8 cellular contexts compared by ENCODE assay signal in the genomic region with DNA sequence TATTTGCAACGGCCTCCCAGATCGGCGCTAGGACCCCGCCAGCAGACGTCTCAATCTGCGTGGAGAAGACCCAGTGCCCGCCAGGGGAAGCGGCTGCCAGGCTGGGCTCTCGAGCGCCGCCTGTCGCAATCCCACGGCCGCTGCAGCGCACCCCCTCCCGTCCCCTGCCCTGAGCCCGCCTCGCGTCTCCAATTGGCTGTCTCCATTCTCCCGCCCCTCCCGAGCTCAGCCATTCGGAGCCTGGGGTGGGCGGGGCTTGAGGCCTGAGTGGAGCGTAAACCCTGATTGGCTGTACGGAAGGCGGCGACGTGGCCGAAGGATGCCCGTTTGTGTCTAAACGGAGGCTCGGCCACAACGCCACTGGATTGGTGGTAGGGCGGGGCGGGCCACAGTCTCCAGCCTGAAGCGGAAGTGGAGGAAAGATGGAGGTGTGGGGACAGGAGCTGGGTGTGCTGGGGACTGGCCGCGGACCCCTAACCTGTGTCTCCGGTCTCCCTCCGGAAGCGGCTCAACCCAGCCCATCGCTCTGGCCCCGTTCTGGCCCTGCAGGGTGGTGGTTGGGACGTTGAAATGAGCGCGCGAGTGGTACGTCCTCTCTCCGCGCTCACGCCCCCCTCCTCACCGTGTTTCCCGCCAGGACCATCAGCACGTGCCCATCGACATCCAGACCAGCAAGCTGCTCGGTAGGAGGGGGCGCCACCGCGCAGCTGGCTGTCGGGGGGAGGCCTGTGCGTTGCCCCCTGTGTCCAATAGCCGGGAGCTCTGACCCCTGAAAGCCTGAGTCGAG. TPM values are rescaled to one million over a fixed set of nuclear protein-coding genes. Genes with fewer than 3 reads are reported as not detected.
DNase-seq lines count a peak whose midpoint lies in the region; TF ChIP-seq lines count a peak whose summit lies in the region.

A gene with protein sequence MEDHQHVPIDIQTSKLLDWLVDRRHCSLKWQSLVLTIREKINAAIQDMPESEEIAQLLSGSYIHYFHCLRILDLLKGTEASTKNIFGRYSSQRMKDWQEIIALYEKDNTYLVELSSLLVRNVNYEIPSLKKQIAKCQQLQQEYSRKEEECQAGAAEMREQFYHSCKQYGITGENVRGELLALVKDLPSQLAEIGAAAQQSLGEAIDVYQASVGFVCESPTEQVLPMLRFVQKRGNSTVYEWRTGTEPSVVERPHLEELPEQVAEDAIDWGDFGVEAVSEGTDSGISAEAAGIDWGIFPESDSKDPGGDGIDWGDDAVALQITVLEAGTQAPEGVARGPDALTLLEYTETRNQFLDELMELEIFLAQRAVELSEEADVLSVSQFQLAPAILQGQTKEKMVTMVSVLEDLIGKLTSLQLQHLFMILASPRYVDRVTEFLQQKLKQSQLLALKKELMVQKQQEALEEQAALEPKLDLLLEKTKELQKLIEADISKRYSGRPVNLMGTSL (plus strand): TSS at position 389 of the 787 bp plus-strand sequence. CDS start 34 bp downstream, at position 423.

- peaks cover 20 to 25% of the 10 kb centered on the region in 2 experiments; a peak in 3 of 4 replicates for H3K4me1 ChIP-seq in SK-N-SH (ENCODE audit: control insufficient read depth in 1 of 2, insufficient read depth in 2 of 2, low read depth in 1 of 2, low read length in 1 of 2)
- peaks cover 38% of the 10 kb centered on the region for H3K4me1 ChIP-seq in testis

- H3K4me1 Mint-ChIP-seq in HFFc6 (ENCODE audit: low read depth), result peaks cover 38% of the 10 kb centered on the region
- H3K4me1 Mint-ChIP-seq in activated naive CD4-positive, alpha-beta T cell treated with anti-CD3 and anti-CD28 coated beads, Interleukin-2, amount 50 U/mL, for 24 hours, result peaks cover 18% of the 10 kb centered on the region

- no peaks in the 10 kb centered on the region for H4K20me1 ChIP-seq in SK-N-SH (ENCODE audit: insufficient read depth)

- TF ChIP-seq CTCF in GM06990 (IDR thresholded peaks at IDR 0.05; ENCODE audit: insufficient read depth, low read length, poor library complexity, severe bottlenecking) (peak; percentile 97), HFFc6 (IDR thresholded peaks at IDR 0.05) (peak; percentile 92), NB4 (IDR thresholded peaks at IDR 0.05; ENCODE audit: low read depth, low read length) (peak; percentile 75), SK-N-SH (IDR thresholded peaks at IDR 0.05) (peak; percentile 99), testis (IDR thresholded peaks at IDR 0.05) (peak; percentile 97 to 99 (median 99))

- H3K9me2 ChIP-seq in SK-N-SH, result no peaks in the 10 kb centered on the region

- intact Hi-C loops in testis (cut with DNase I; ENCODE audit: low total_unique reads), result no loop called here

- H3K27me3 ChIP-seq in GM06990 (replicated peaks; ENCODE audit: control insufficient read depth, insufficient read depth, low read length) (no peaks in the 10 kb centered on the region), SK-N-SH (ENCODE audit: insufficient read depth) (no peaks in the 10 kb centered on the region), testis (no peaks in the 10 kb centered on the region)

- CTCF ChIA-PET in SK-N-SH (lab: Yijun Ruan, JAX), result interaction anchor here (0.6 to 41.8 kb wide), 36 partner anchors 8 to 618 kb away, joined by 3 to 1752 read pairs (median 5); a partner anchor contains a TSS

- H3K9me3 ChIP-seq in SK-N-SH, result no peaks in the 10 kb centered on the region
- H3K9me3 ChIP-seq in testis, result no peaks in the 10 kb centered on the region

- peak within 1 kb of the TSS; percentile 86 for H3K9ac ChIP-seq in SK-N-SH

- H3K36me3 Mint-ChIP-seq in HFFc6 (ENCODE audit: low read depth), result no peaks in the 10 kb centered on the region
- H3K36me3 Mint-ChIP-seq in activated naive CD4-positive, alpha-beta T cell treated with anti-CD3 and anti-CD28 coated beads, Interleukin-2, amount 50 U/mL, for 24 hours, result peaks cover 4% of the 10 kb centered on the region

- under 1% methylated on average over 61 of the region's 63 CpGs for WGBS in SK-N-SH (ENCODE audit: low lambda C conversion rate)
- WGBS in testis, 2 donors, result 0% methylated on average over 8 to 40 of the region's 63 CpGs

- H3K9me3 Mint-ChIP-seq in HFFc6, result no peaks in the 10 kb centered on the region
- no peaks in the 10 kb centered on the region for H3K9me3 Mint-ChIP-seq in activated naive CD4-positive, alpha-beta T cell treated with anti-CD3 and anti-CD28 coated beads, Interleukin-2, amount 50 U/mL, for 24 hours

- H3K36me3 ChIP-seq in GM06990 (ENCODE audit: control insufficient read depth, insufficient read depth, low read length) (peaks cover 11% of the 10 kb centered on the region), SK-N-SH (replicated peaks in 1 of 2; ENCODE audit: control insufficient read depth in 1 of 2, insufficient read depth in 2 of 2, low read length in 1 of 2) (peaks cover 16 to 32% of the 10 kb centered on the region in 2 experiments), testis (ENCODE audit: low read depth, missing control alignments) (no peaks in the 10 kb centered on the region)

- peak within 1 kb of the TSS; percentile 97 for H3K4me2 ChIP-seq in SK-N-SH

- H3K27ac ChIP-seq in SK-N-SH (ENCODE audit: low read depth in 2 of 2, low read length in 1 of 2), result peak within 1 kb of the TSS; percentile 54 to 83
- peak within 1 kb of the TSS; percentile 72 to 75 for H3K27ac ChIP-seq in testis

- TF ChIP-seq RAD21 in SK-N-SH (IDR thresholded peaks at IDR 0.05; ENCODE audit: low read length), result peak; percentile 69

- H3K4me3 ChIP-seq in GM06990 (replicated peaks; ENCODE audit: low read depth, low read length) (peak within 1 kb of the TSS; percentile 93), NB4 (ENCODE audit: low read depth, low read length) (peak within 1 kb of the TSS; percentile 85), SK-N-SH (ENCODE audit: low read depth in 2 of 2, low read length in 1 of 2) (peak within 1 kb of the TSS; percentile 79 to 90), testis (peak within 1 kb of the TSS; percentile 78 to 95)

- H3K4me3 Mint-ChIP-seq in HFFc6, result peak within 1 kb of the TSS; percentile 97
- H3K4me3 Mint-ChIP-seq in activated naive CD4-positive, alpha-beta T cell treated with anti-CD3 and anti-CD28 coated beads, Interleukin-2, amount 50 U/mL, for 24 hours, result peak within 1 kb of the TSS; percentile 97

- peak; percentile 99 for DNase-seq in GM06990 (ENCODE audit: extremely low read depth, insufficient read length)
- DNase-seq in HFFc6, result peak; percentile 99
- DNase-seq in NB4 (ENCODE audit: low read depth), result peak; percentile 99
- DNase-seq in SK-N-SH, result peak; percentile 99
- peak; percentile 99 for DNase-seq in globus pallidus (ENCODE audit: low spot score)
- DNase-seq in occipital lobe (lab: John Stamatoyannopoulos, UW), result peak; percentile 99
- DNase-seq in testis, result peak; percentile 100

- TF ChIP-seq EP300 in SK-N-SH (IDR thresholded peaks at IDR 0.05; ENCODE audit: borderline replicate concordance in 1 of 2, low read depth in 1 of 2, low read length in 1 of 2), result no peak; a peak in 1 of 4 replicates

- H3F3A ChIP-seq in SK-N-SH (replicated peaks; ENCODE audit: insufficient read depth), result peaks cover 10% of the 10 kb centered on the region

- no peaks in the 10 kb centered on the region for H3K27me3 Mint-ChIP-seq in HFFc6 (ENCODE audit: insufficient read depth)
- no peaks in the 10 kb centered on the region for H3K27me3 Mint-ChIP-seq in activated naive CD4-positive, alpha-beta T cell treated with anti-CD3 and anti-CD28 coated beads, Interleukin-2, amount 50 U/mL, for 24 hours

- H3K27ac Mint-ChIP-seq in HFFc6, result peak within 1 kb of the TSS; percentile 96
- H3K27ac Mint-ChIP-seq in activated naive CD4-positive, alpha-beta T cell treated with anti-CD3 and anti-CD28 coated beads, Interleukin-2, amount 50 U/mL, for 24 hours, result peak within 1 kb of the TSS; percentile 97

- peak within 1 kb of the TSS; percentile 92 for H2AFZ ChIP-seq in SK-N-SH (ENCODE audit: low read depth)

- H3K79me2 ChIP-seq in SK-N-SH (ENCODE audit: insufficient read depth), result peaks cover 23% of the 10 kb centered on the region

- TF ChIP-seq POLR2A in NB4 (IDR thresholded peaks at IDR 0.05; ENCODE audit: extremely low read depth, insufficient read length) (peak; percentile 87), testis (IDR thresholded peaks at IDR 0.05) (no peak)

- POLR2A ChIA-PET in SK-N-SH (lab: Yijun Ruan, JAX), result interaction anchor here (0.6 to 3.0 kb wide), 19 partner anchors 10 to 137 kb away, joined by 3 to 11 read pairs (median 5); a partner anchor contains a TSS

TF ChIP-seq in SK-N-SH, 30 proteins besides CTCF, POLR2A, EP300 and RAD21 (continues in another document):
- TF ChIP-seq NFIC (IDR thresholded peaks at IDR 0.05; ENCODE audit: borderline replicate concordance) (no peak), TCF12 (IDR thresholded peaks at IDR 0.05) (no peak), SIN3A (IDR thresholded peaks at IDR 0.05; ENCODE audit: borderline replicate concordance, low read depth, low read length) (peak; percentile 66), POLR2AphosphoS5 (IDR thresholded peaks at IDR 0.05; ENCODE audit: low read depth, low read length) (peak; percentile 94), FOXJ3 (CRISPR knock-in tag; IDR thresholded peaks at IDR 0.05) (no peak), CHD2 (IDR thresholded peaks at IDR 0.05; ENCODE audit: low read length, partially characterized antibody) (peak; percentile 79), GABPA (IDR thresholded peaks at IDR 0.05; ENCODE audit: low read depth) (peak; percentile 54), FOSL2 (IDR thresholded peaks at IDR 0.05; ENCODE audit: borderline replicate concordance, low read depth) (no peak), SMC3 (IDR thresholded peaks at IDR 0.05; ENCODE audit: low read depth, low read length) (peak; percentile 94), TEAD4 (IDR thresholded peaks at IDR 0.05; ENCODE audit: borderline replicate concordance, insufficient read depth) (no peak), RFX5 (IDR thresholded peaks at IDR 0.05; ENCODE audit: low read length) (peak; percentile 78), JUND (IDR thresholded peaks at IDR 0.05) (no peak)
- TF ChIP-seq, protein P1, sequence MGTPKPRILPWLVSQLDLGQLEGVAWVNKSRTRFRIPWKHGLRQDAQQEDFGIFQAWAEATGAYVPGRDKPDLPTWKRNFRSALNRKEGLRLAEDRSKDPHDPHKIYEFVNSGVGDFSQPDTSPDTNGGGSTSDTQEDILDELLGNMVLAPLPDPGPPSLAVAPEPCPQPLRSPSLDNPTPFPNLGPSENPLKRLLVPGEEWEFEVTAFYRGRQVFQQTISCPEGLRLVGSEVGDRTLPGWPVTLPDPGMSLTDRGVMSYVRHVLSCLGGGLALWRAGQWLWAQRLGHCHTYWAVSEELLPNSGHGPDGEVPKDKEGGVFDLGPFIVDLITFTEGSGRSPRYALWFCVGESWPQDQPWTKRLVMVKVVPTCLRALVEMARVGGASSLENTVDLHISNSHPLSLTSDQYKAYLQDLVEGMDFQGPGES (IDR thresholded peaks at IDR 0.05; ENCODE audit: low read depth, low read length), result peak; percentile 81

RNA-seq across cellular contexts. Expression of the gene that starts here (rescaled TPM):
- total RNA-seq in HFFc6 (2021; fragmentation: NEBNext Ultra II Directional; extraction: Animal tissue kit (Norgen Biotek cat#: 25700)), result 10 to 100 TPM; 78.4 to 91.3 (median 81.8) TPM
- polyA plus RNA-seq in SK-N-SH (2012; rRNA removed) (208 and 288 TPM in 2 replicates), testis (ENCODE audit: insufficient read depth, low read depth, low replicate concordance) (192 TPM)
- polyA plus RNA-seq in SK-N-SH (2012; cell fraction: cytosol; rRNA removed), result 77.8 and 94.7 TPM in 2 replicates
- polyA plus RNA-seq in SK-N-SH (2012; cell fraction: nucleus; rRNA removed), result 1,862 and 2,736 TPM in 2 replicates
- total RNA-seq in occipital lobe (61.6 TPM), testis (100 to 1,000 TPM; 221 to 281 TPM)

Comparison
In these comparisons a context has a peak if more than half of its experiments do, and no peak if none do; other contexts are left out.
1. Peak in every context shown above with its lines: DNase-seq, H3K4me3 ChIP-seq and H3K27ac ChIP-seq.